Comparison of ENCODE assay signal across 24 cellular contexts in the genomic region with DNA sequence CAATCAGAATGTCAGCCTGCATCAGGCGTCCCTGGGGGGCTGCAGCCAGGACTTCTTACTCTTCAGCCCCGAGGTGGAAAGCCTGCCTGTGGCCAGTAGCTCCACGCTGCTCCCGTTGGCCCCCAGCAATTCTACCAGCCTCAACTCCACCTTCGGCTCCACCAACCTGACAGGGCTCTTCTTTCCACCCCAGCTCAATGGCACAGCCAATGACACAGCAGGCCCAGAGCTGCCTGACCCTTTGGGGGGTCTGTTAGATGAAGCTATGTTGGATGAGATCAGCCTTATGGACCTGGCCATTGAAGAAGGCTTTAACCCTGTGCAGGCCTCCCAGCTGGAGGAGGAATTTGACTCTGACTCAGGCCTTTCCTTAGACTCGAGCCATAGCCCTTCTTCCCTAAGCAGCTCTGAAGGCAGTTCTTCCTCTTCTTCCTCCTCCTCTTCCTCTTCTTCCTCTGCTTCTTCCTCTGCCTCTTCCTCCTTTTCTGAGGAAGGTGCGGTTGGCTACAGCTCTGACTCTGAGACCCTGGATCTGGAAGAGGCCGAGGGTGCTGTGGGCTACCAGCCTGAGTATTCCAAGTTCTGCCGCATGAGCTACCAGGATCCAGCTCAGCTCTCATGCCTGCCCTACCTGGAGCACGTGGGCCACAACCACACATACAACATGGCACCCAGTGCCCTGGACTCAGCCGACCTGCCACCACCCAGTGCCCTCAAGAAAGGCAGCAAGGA. TPM values are rescaled to one million over a fixed set of nuclear protein-coding genes. Genes with fewer than 3 reads are reported as not detected.
DNase-seq lines count a peak whose midpoint lies in the region; ATAC-seq, FAIRE-seq and TF ChIP-seq lines count a peak whose summit lies in the region.
"Had no signal": no experiment of that assay in that cellular context is flagged by ENCODE, and none has a peak within 500 bp of the region (broad histone marks: within the 10 kb centered on the region; RNA-seq: fewer than 3 reads in every experiment).

No MANE protein-coding gene starts in this region.

- no peak overlapping the region for H2BK20ac ChIP-seq in IMR-90 (ENCODE audit: low read depth, low read length)

- in situ Hi-C loops in IMR-90 (cut with MboI; ENCODE audit: low sequenced_read_pairs): no loop called here
- in situ Hi-C loops in K562 (cut with MboI): no loop called here

- H3K9ac ChIP-seq in IMR-90 (ENCODE audit: low read depth, low read length) (no peak overlapping the region), K562 (ENCODE audit: insufficient read depth in 1 of 2, low read depth in 2 of 2, low read length in 2 of 2) (no peak overlapping the region)

- no peak for TF ChIP-seq CTCF in activated CD8-positive, alpha-beta T cell treated with anti-CD3 and anti-CD28 coated beads for 36 hours (IDR thresholded peaks at IDR 0.05)
- TF ChIP-seq CTCF in IMR-90 (conservative IDR thresholded peaks at IDR 0.05; ENCODE audit: low read depth, low read length) (no peak), K562 (IDR thresholded peaks at IDR 0.05 in 2 of 3, conservative IDR thresholded peaks at IDR 0.05 in 1 of 3; ENCODE audit: insufficient read depth in 2 of 3, low read depth in 1 of 3, low read length in 3 of 3) (no peak), psoas muscle (IDR thresholded peaks at IDR 0.05) (no peak)

- H4K91ac ChIP-seq in IMR-90 (ENCODE audit: insufficient read depth, low read depth, low read length): no peak overlapping the region

- H3K9me1 ChIP-seq in IMR-90 (ENCODE audit: insufficient read depth, low read length): peaks cover 23% of the 10 kb centered on the region
- peaks cover 10% of the 10 kb centered on the region for H3K9me1 ChIP-seq in K562 (ENCODE audit: control insufficient read depth, insufficient read depth, low read length)

- no peak overlapping the region for H3K14ac ChIP-seq in IMR-90 (replicated peaks; ENCODE audit: low read depth, low read length)

- H3K4me1 ChIP-seq in IMR-90 (ENCODE audit: control insufficient read depth, insufficient read depth, low read length) (peaks cover 22% of the 10 kb centered on the region), K562 (replicated peaks in 1 of 2; ENCODE audit: control insufficient read depth in 2 of 2, insufficient read depth in 2 of 2, low read length in 2 of 2) (peaks cover 29 to 31% of the 10 kb centered on the region in 2 experiments), psoas muscle (peaks cover 89% of the 10 kb centered on the region)

- H4K8ac ChIP-seq in IMR-90 (ENCODE audit: low read depth in 2 of 2, low read length in 2 of 2): no peak overlapping the region

- no peak overlapping the region for H3K27ac ChIP-seq in IMR-90 (ENCODE audit: insufficient read depth, low read length)
- H3K27ac ChIP-seq in K562 (ENCODE audit: extremely low read depth, low read depth, low read length): peak overlapping the region; percentile 17; the same call in 1 of the 3 replicates
- H3K27ac ChIP-seq in psoas muscle: peak overlapping the region; percentile 77
- H3K27ac ChIP-seq: C4-2B, SJCRH30 had no signal

- H3K4me2 ChIP-seq in IMR-90 (ENCODE audit: low read depth, low read length) (no peak overlapping the region), K562 (ENCODE audit: insufficient read depth, low read length) (no peak overlapping the region)

- DNase-seq in activated CD8-positive, alpha-beta T cell treated with anti-CD3 and anti-CD28 coated beads for 36 hours: no peak
- no peak for DNase-seq in activated CD8-positive, alpha-beta T cell treated with anti-CD3 and anti-CD28 coated beads, Interleukin-2, amount 10 ng/mL, durations not matched to agents 7 days and 5 days
- no peak for DNase-seq in IMR-90
- no peak for DNase-seq in K562 (ENCODE audit: extremely low read depth in 1 of 4, low spot score in 3 of 4)
- no peak for DNase-seq in psoas muscle
- no peak for DNase-seq in ecto neural progenitor cell (ENCODE audit: low spot score)
- no peak for DNase-seq in activated gamma-delta T cell (lab: John Stamatoyannopoulos, UW)
- DNase-seq: activated T-cell treated with anti-CD3 and anti-CD28 coated beads for 4 hours; amniotic stem cell; caudate nucleus; DMS153; effector CD8-positive, alpha-beta T cell; heart left ventricle; NCI-H1417 treated with DMSO at 0.1 percent for 48 hours; NCI-H82; PC-3; SJCRH30 had no signal

- no peaks in the 10 kb centered on the region for H3K27me3 Mint-ChIP-seq in activated CD8-positive, alpha-beta T cell treated with anti-CD3 and anti-CD28 coated beads for 36 hours
- H3K27me3 Mint-ChIP-seq in activated CD8-positive, alpha-beta T cell treated with anti-CD3 and anti-CD28 coated beads, Interleukin-2, amount 10 ng/mL, durations not matched to agents 7 days and 5 days (ENCODE audit: low read depth): no peaks in the 10 kb centered on the region

- H3K27me3 ChIP-seq in IMR-90 (ENCODE audit: control insufficient read depth, insufficient read depth, low read length): no peaks in the 10 kb centered on the region
- H3K27me3 ChIP-seq in K562 (ENCODE audit: control insufficient read depth in 2 of 2, insufficient read depth in 2 of 2, low read length in 2 of 2): no peaks in the 10 kb centered on the region
- H3K27me3 ChIP-seq in psoas muscle (ENCODE audit: insufficient read depth in 3 of 3, low read length in 2 of 3): no peaks in the 10 kb centered on the region
- H3K27me3 ChIP-seq: heart left ventricle, SJCRH30, tibial nerve had no signal

- POLR2A ChIA-PET in activated CD8-positive, alpha-beta T cell treated with anti-CD3 and anti-CD28 coated beads for 36 hours (lab: Charles Lee): interaction anchor here (2.3 to 8.4 kb wide), 2 partner anchors 9 to 13 kb away, joined by 9 to 82 read pairs; a partner anchor contains a TSS
- POLR2A ChIA-PET in activated CD8-positive, alpha-beta T cell treated with anti-CD3 and anti-CD28 coated beads, Interleukin-2, amount 10 ng/mL, durations not matched to agents 7 days and 5 days (lab: Charles Lee): interaction anchor here (1.1 to 1.7 kb wide), 4 partner anchors 10 to 11 kb away, joined by 3 to 7 read pairs (median 4); a partner anchor contains a TSS
- POLR2A ChIA-PET in IMR-90 (lab: Charles Lee; ENCODE audit: unreplicated experiment): interaction anchor here (0.6 kb wide), 1 partner anchor 28 kb away, joined by 4 read pairs; no protein-coding TSS in a partner anchor
- POLR2A ChIA-PET in K562 (lab: Yijun Ruan, JAX): interaction anchor here (0.7 to 6.5 kb wide), 8 partner anchors 10 to 329 kb away, joined by 3 to 74 read pairs (median 4); a partner anchor contains a TSS

- WGBS in IMR-90 (ENCODE audit: extremely low coverage in 2 of 2, insufficient read length in 1 of 2), 2 experiments: 100% methylated on average over 4 of the region's 11 CpGs; no CpG with 5 or more reads in 1 of the 2 experiments
- 96% methylated on average over 10 of the region's 11 CpGs for WGBS in K562 (ENCODE audit: insufficient coverage, low coverage, missing lambda C conversion rate)
- WGBS in psoas muscle, 3 donors: 59 to 80% (median 61%) methylated on average over 11 of the region's 11 CpGs

- peak overlapping the region; percentile 16; the same call in 1 of the 2 replicates for H3K4ac ChIP-seq in IMR-90 (ENCODE audit: low read depth, low read length)

- CTCF ChIA-PET in activated CD8-positive, alpha-beta T cell treated with anti-CD3 and anti-CD28 coated beads for 36 hours (lab: Charles Lee): interaction anchor here (1.1 to 16.7 kb wide), 7 partner anchors 9 to 559 kb away, joined by 3 to 186 read pairs (median 4); a partner anchor contains a TSS
- CTCF ChIA-PET in activated CD8-positive, alpha-beta T cell treated with anti-CD3 and anti-CD28 coated beads, Interleukin-2, amount 10 ng/mL, durations not matched to agents 7 days and 5 days (lab: Charles Lee): interaction anchor here (0.7 to 3.1 kb wide), 7 partner anchors 10 to 39 kb away, joined by 3 to 9 read pairs (median 5); no protein-coding TSS in a partner anchor
- CTCF ChIA-PET in IMR-90 (lab: Yijun Ruan, JAX): no interaction called here
- CTCF ChIA-PET in K562 (lab: Yijun Ruan, JAX; ENCODE audit: low intra/inter-chr PET ratio): no interaction called here

- no peak overlapping the region for H2AFZ ChIP-seq in IMR-90 (replicated peaks; ENCODE audit: low read length, poor library complexity)
- H2AFZ ChIP-seq in K562 (ENCODE audit: low read depth, low read length): no peak overlapping the region

- H2AK5ac ChIP-seq in IMR-90 (ENCODE audit: low read depth, low read length): no peak overlapping the region; the same call in 1 of the 2 replicates

- no peak overlapping the region for H2BK15ac ChIP-seq in IMR-90 (ENCODE audit: low read depth, low read length)

- ATAC-seq in activated CD8-positive, alpha-beta T cell treated with anti-CD3 and anti-CD28 coated beads for 36 hours: no peak
- ATAC-seq in activated CD8-positive, alpha-beta T cell treated with anti-CD3 and anti-CD28 coated beads, Interleukin-2, amount 10 ng/mL, durations not matched to agents 7 days and 5 days: no peak
- no peak for ATAC-seq in IMR-90 (ENCODE audit: low read depth)
- ATAC-seq in K562: no peak
- no peak for ATAC-seq in psoas muscle
- ATAC-seq in GM21786 (IDR thresholded peaks at IDR 0.05; ENCODE audit: unreplicated experiment): no peak
- ATAC-seq: PC-3 had no signal

- no peak overlapping the region for H4K5ac ChIP-seq in IMR-90 (ENCODE audit: low read depth, low read length)

- no peak overlapping the region for H2BK5ac ChIP-seq in IMR-90 (ENCODE audit: low read depth, low read length, poor library complexity, severe bottlenecking)

- no peak overlapping the region for H3K18ac ChIP-seq in IMR-90 (ENCODE audit: low read depth, low read length)

- TF ChIP-seq POLR2A in IMR-90 (IDR thresholded peaks at IDR 0.05; ENCODE audit: low read depth, low read length): no peak
- no peak for TF ChIP-seq POLR2A in K562 (conservative IDR thresholded peaks at IDR 0.05)

- H3K56ac ChIP-seq in IMR-90 (ENCODE audit: extremely low read depth, insufficient read depth, low read length): no peak overlapping the region

- H2BK120ac ChIP-seq in IMR-90 (ENCODE audit: low read depth, low read length): no peak overlapping the region

- H3K27ac Mint-ChIP-seq in activated CD8-positive, alpha-beta T cell treated with anti-CD3 and anti-CD28 coated beads for 36 hours: peak overlapping the region; percentile 63
- no peak overlapping the region for H3K27ac Mint-ChIP-seq in activated CD8-positive, alpha-beta T cell treated with anti-CD3 and anti-CD28 coated beads, Interleukin-2, amount 10 ng/mL, durations not matched to agents 7 days and 5 days
- H3K27ac Mint-ChIP-seq: T-helper 2 cell treated with Interferon-gamma antibody and Interleukin-4, amounts not matched to agents 5 μg/mL and 100 μg/mL, for 36 hours had no signal

- H2AK9ac ChIP-seq in IMR-90 (replicated peaks; ENCODE audit: low read depth, low read length, poor library complexity): peak overlapping the region; percentile 30

- TF ChIP-seq EP300 in K562 (IDR thresholded peaks at IDR 0.05; ENCODE audit: low read length): no peak

- no peak for FAIRE-seq in K562 (lab: Jason Lieb, UNC)
- FAIRE-seq: A204.1, GM12892 had no signal

- dilution Hi-C loops in IMR-90 (cut with HindIII; ENCODE audit: low sequenced_read_pairs, unreplicated experiment): no loop called here

- peaks cover 34 to 86% of the 10 kb centered on the region in 2 experiments for H3K79me1 ChIP-seq in IMR-90 (ENCODE audit: low read depth in 1 of 2, low read length in 2 of 2)

- no peak for TF ChIP-seq RAD21 in IMR-90 (IDR thresholded peaks at IDR 0.05; ENCODE audit: low read length)
- no peak for TF ChIP-seq RAD21 in K562 (CRISPR knock-in tag; conservative IDR thresholded peaks at IDR 0.05 in 1 of 2, IDR thresholded peaks at IDR 0.05 in 1 of 2)

- no peaks in the 10 kb centered on the region for H3K9me3 ChIP-seq in IMR-90 (ENCODE audit: control insufficient read depth, insufficient read depth, low read length)
- H3K9me3 ChIP-seq in K562 (replicated peaks; ENCODE audit: control insufficient read depth, insufficient read depth, low read depth, low read length): no peaks in the 10 kb centered on the region
- no peaks in the 10 kb centered on the region for H3K9me3 ChIP-seq in psoas muscle
- H3K9me3 ChIP-seq: heart left ventricle, SJCRH30, tibial nerve had no signal

- H3K36me3 ChIP-seq in IMR-90 (ENCODE audit: control insufficient read depth, insufficient read depth, low read length) (peaks cover 65% of the 10 kb centered on the region), K562 (ENCODE audit: control insufficient read depth, insufficient read depth, low read length) (peaks cover 89% of the 10 kb centered on the region), psoas muscle (ENCODE audit: insufficient read depth in 1 of 2, low read depth in 1 of 2) (peaks cover 32 to 90% of the 10 kb centered on the region in 2 donors)

- peaks cover 36% of the 10 kb centered on the region for H3K4me1 Mint-ChIP-seq in activated CD8-positive, alpha-beta T cell treated with anti-CD3 and anti-CD28 coated beads for 36 hours (ENCODE audit: low read depth)
- peaks cover 24% of the 10 kb centered on the region for H3K4me1 Mint-ChIP-seq in activated CD8-positive, alpha-beta T cell treated with anti-CD3 and anti-CD28 coated beads, Interleukin-2, amount 10 ng/mL, durations not matched to agents 7 days and 5 days (ENCODE audit: low read depth)

- H3K4me3 ChIP-seq in IMR-90 (ENCODE audit: insufficient read depth, low read depth, low read length) (no peak overlapping the region), K562 (no peak overlapping the region), psoas muscle (peak overlapping the region; percentile 6)
- H3K4me3 ChIP-seq: heart left ventricle, lung, SJCRH30, tibial nerve had no signal

- H3K36me3 Mint-ChIP-seq in activated CD8-positive, alpha-beta T cell treated with anti-CD3 and anti-CD28 coated beads for 36 hours (ENCODE audit: low read depth): peaks cover 66% of the 10 kb centered on the region
- H3K36me3 Mint-ChIP-seq in activated CD8-positive, alpha-beta T cell treated with anti-CD3 and anti-CD28 coated beads, Interleukin-2, amount 10 ng/mL, durations not matched to agents 7 days and 5 days (ENCODE audit: low read depth): peaks cover 74% of the 10 kb centered on the region

- no peak overlapping the region for H3K4me3 Mint-ChIP-seq in activated CD8-positive, alpha-beta T cell treated with anti-CD3 and anti-CD28 coated beads for 36 hours
- no peak overlapping the region for H3K4me3 Mint-ChIP-seq in activated CD8-positive, alpha-beta T cell treated with anti-CD3 and anti-CD28 coated beads, Interleukin-2, amount 10 ng/mL, durations not matched to agents 7 days and 5 days
- H3K4me3 Mint-ChIP-seq: T-helper 2 cell treated with Interferon-gamma antibody and Interleukin-4, amounts not matched to agents 5 μg/mL and 100 μg/mL, for 36 hours had no signal

- H3K79me2 ChIP-seq in K562 (ENCODE audit: control insufficient read depth, insufficient read depth, low read length): peaks cover 32% of the 10 kb centered on the region

- intact Hi-C loops in activated CD8-positive, alpha-beta T cell treated with anti-CD3 and anti-CD28 coated beads for 36 hours (cut with micrococcal nuclease): no loop called here
- intact Hi-C loops in IMR-90 (cut with micrococcal nuclease): no loop called here
- intact Hi-C loops in K562 (cut with micrococcal nuclease): no loop called here
- intact Hi-C loops in psoas muscle (cut with DNase I): no loop called here

- no peaks in the 10 kb centered on the region for H3K9me3 Mint-ChIP-seq in activated CD8-positive, alpha-beta T cell treated with anti-CD3 and anti-CD28 coated beads for 36 hours
- H3K9me3 Mint-ChIP-seq in activated CD8-positive, alpha-beta T cell treated with anti-CD3 and anti-CD28 coated beads, Interleukin-2, amount 10 ng/mL, durations not matched to agents 7 days and 5 days (ENCODE audit: insufficient read depth): no peaks in the 10 kb centered on the region
- H3K9me3 Mint-ChIP-seq: T-helper 2 cell treated with Interferon-gamma antibody and Interleukin-4, amounts not matched to agents 5 μg/mL and 100 μg/mL, for 36 hours had no signal

- H3K23ac ChIP-seq in IMR-90 (ENCODE audit: low read depth, low read length): no peak overlapping the region

- H4K20me1 ChIP-seq in IMR-90 (ENCODE audit: insufficient read depth, low read length): peaks cover 26% of the 10 kb centered on the region
- H4K20me1 ChIP-seq in K562 (replicated peaks; ENCODE audit: control insufficient read depth, insufficient read depth, low read length): peaks cover 10% of the 10 kb centered on the region; the same call in 1 of the 2 replicates

- no TSS peak for BruUV-seq in IMR-90 (replicated peaks; lab: Mats Ljungman, UMichigan)
- BruUV-seq in K562 (replicated peaks; lab: Mats Ljungman, UMichigan): no TSS peak

RNA-seq across cellular contexts. Expression of a gene that starts 10.4 kb away (rescaled TPM):
- total RNA-seq in activated CD8-positive, alpha-beta T cell treated with anti-CD3 and anti-CD28 coated beads for 36 hours: 10 to 100 TPM; 88.3 to 90.3 TPM
- 10 to 100 TPM; 44.1 to 50.7 TPM for total RNA-seq in activated CD8-positive, alpha-beta T cell treated with anti-CD3 and anti-CD28 coated beads, Interleukin-2, amount 10 ng/mL, durations not matched to agents 7 days and 5 days
- total RNA-seq in IMR-90 (2012; rRNA removed) (35.6 and 42.8 TPM in 2 replicates), K562 (2014; rRNA removed) (18.6 and 22.0 TPM in 2 replicates), K562 (2014; rRNA removed; fragmentation: Illumina TruSeq; extraction: Trizol) (38.7 and 57.0 TPM in 2 replicates), K562 (2015; rRNA removed; fragmentation: Illumina TruSeq; extraction: Trizol) (39.7 and 40.5 TPM in 2 replicates), K562 (2021) (61.4 and 67.7 TPM in 2 replicates), psoas muscle (1,000 to 10,000 TPM in 3 of 4 donors, 100 to 1,000 TPM in 1; 990 to 1,423 (median 1,174) TPM)
- polyA plus RNA-seq in IMR-90 (2012; rRNA removed) (122 and 125 TPM in 2 replicates), K562 (2011; rRNA removed) (57.2 and 59.8 TPM in 2 replicates), K562 (2014; fragmentation: Illumina TruSeq; extraction: Trizol) (68.1 and 68.6 TPM in 2 replicates), K562 (2014; fragmentation: Nextera tagmentation; extraction: Ambion mirVana) (1 to 10 TPM; 2.0 to 2.8 TPM), K562 (2014; rRNA removed) (40.7 and 41.4 TPM in 2 replicates), psoas muscle (1,000 to 10,000 TPM in 1 of 3 donors, 100 to 1,000 TPM in 2; 308 to 1,601 (median 620) TPM)
- 97.7 and 130 TPM in 2 replicates for polyA plus RNA-seq in IMR-90 (2012; cell fraction: cytosol; rRNA removed)
- 91.5 and 108 TPM in 2 replicates for polyA plus RNA-seq in IMR-90 (2012; cell fraction: nucleus; rRNA removed; ENCODE audit: low replicate concordance)
- total RNA-seq in K562 (2011; cell fraction: chromatin; rRNA removed; ENCODE audit: low replicate concordance): 97.0 and 141 TPM in 2 replicates
- total RNA-seq in K562 (2011; cell fraction: nucleolus; rRNA removed): 104 and 118 TPM in 2 replicates
- total RNA-seq in K562 (2011; cell fraction: nucleoplasm; rRNA removed): 88.2 and 97.7 TPM in 2 replicates
- polyA plus RNA-seq in K562 (2011; cell fraction: cytosol; rRNA removed): 41.0 and 52.4 TPM in 2 replicates
- polyA plus RNA-seq in K562 (2011; cell fraction: nucleus; rRNA removed): 34.1 and 41.0 TPM in 2 replicates
- 109 and 147 TPM in 2 replicates for polyA plus RNA-seq in K562 (2012)
- polyA minus RNA-seq in K562 (2011; rRNA and poly(A)+ RNA removed): 79.5 and 101 TPM in 2 replicates
- polyA minus RNA-seq in K562 (2011; cell fraction: cytosol; rRNA and poly(A)+ RNA removed): 31.0 and 35.6 TPM in 2 replicates
- polyA minus RNA-seq in K562 (2011; cell fraction: nucleus; rRNA and poly(A)+ RNA removed): 12.5 and 16.4 TPM in 2 replicates

RNA-seq across cellular contexts. Expression of a gene that starts 21.0 kb away (rescaled TPM):
- total RNA-seq in activated CD8-positive, alpha-beta T cell treated with anti-CD3 and anti-CD28 coated beads for 36 hours: 1 to 10 TPM; 4.3 to 4.6 TPM
- total RNA-seq in activated CD8-positive, alpha-beta T cell treated with anti-CD3 and anti-CD28 coated beads, Interleukin-2, amount 10 ng/mL, durations not matched to agents 7 days and 5 days: 1 to 10 TPM; 5.1 to 5.5 TPM
- total RNA-seq in IMR-90 (2012; rRNA removed) (41.0 and 60.5 TPM in 2 replicates), K562 (2014; rRNA removed) (not detected in 2 replicates), K562 (2014; rRNA removed; fragmentation: Illumina TruSeq; extraction: Trizol) (not detected in 2 replicates), K562 (2015; rRNA removed; fragmentation: Illumina TruSeq; extraction: Trizol) (not detected in 2 replicates), K562 (2021) (0.49 TPM in 1 of 2 replicates, not detected in the other), psoas muscle (100 to 1,000 TPM in 1 of 4 donors, 10 to 100 TPM in 3; 56.4 to 130 (median 66.4) TPM)
- polyA plus RNA-seq in IMR-90 (2012; rRNA removed) (86.1 and 89.4 TPM in 2 replicates), K562 (2011; rRNA removed) (0.14 and 0.22 TPM in 2 replicates), K562 (2014; fragmentation: Illumina TruSeq; extraction: Trizol) (0.21 TPM in 1 of 2 replicates, not detected in the other), K562 (2014; fragmentation: Nextera tagmentation; extraction: Ambion mirVana) (not detected), K562 (2014; rRNA removed) (not detected in 2 replicates), psoas muscle (10 to 100 TPM; 16.8 to 46.0 (median 35.5) TPM)
- 49.6 and 126 TPM in 2 replicates for polyA plus RNA-seq in IMR-90 (2012; cell fraction: cytosol; rRNA removed)
- polyA plus RNA-seq in IMR-90 (2012; cell fraction: nucleus; rRNA removed; ENCODE audit: low replicate concordance): 26.4 and 100 TPM in 2 replicates
- total RNA-seq in K562 (2011; cell fraction: chromatin; rRNA removed; ENCODE audit: low replicate concordance): 0.46 TPM in 1 of 2 replicates, not detected in the other
- total RNA-seq in K562 (2011; cell fraction: nucleolus; rRNA removed): 0.66 TPM in 1 of 2 replicates, not detected in the other
- total RNA-seq in K562 (2011; cell fraction: nucleoplasm; rRNA removed): 0.73 and 0.92 TPM in 2 replicates
- polyA plus RNA-seq in K562 (2011; cell fraction: cytosol; rRNA removed): 0.13 TPM in 1 of 2 replicates, not detected in the other
- polyA plus RNA-seq in K562 (2011; cell fraction: nucleus; rRNA removed): 0.52 and 1.4 TPM in 2 replicates
- polyA plus RNA-seq in K562 (2012): 0.78 TPM in 1 of 2 replicates, not detected in the other
- polyA minus RNA-seq in K562 (2011; rRNA and poly(A)+ RNA removed): not detected in 2 replicates
- not detected in 2 replicates for polyA minus RNA-seq in K562 (2011; cell fraction: cytosol; rRNA and poly(A)+ RNA removed)
- not detected in 2 replicates for polyA minus RNA-seq in K562 (2011; cell fraction: nucleus; rRNA and poly(A)+ RNA removed)

RNA-seq across cellular contexts. Expression of a gene that starts 42.7 kb away (rescaled TPM):
- 10 to 100 TPM; 52.3 to 53.0 TPM for total RNA-seq in activated CD8-positive, alpha-beta T cell treated with anti-CD3 and anti-CD28 coated beads for 36 hours
- 10 to 100 TPM; 68.2 to 70.3 TPM for total RNA-seq in activated CD8-positive, alpha-beta T cell treated with anti-CD3 and anti-CD28 coated beads, Interleukin-2, amount 10 ng/mL, durations not matched to agents 7 days and 5 days
- total RNA-seq in IMR-90 (2012; rRNA removed): 35.0 and 52.2 TPM in 2 replicates
- polyA plus RNA-seq in IMR-90 (2012; rRNA removed): 42.9 and 54.9 TPM in 2 replicates
- polyA plus RNA-seq in IMR-90 (2012; cell fraction: cytosol; rRNA removed): 12.5 and 21.0 TPM in 2 replicates
- 3.3 and 19.8 TPM in 2 replicates for polyA plus RNA-seq in IMR-90 (2012; cell fraction: nucleus; rRNA removed; ENCODE audit: low replicate concordance)
- 5.2 and 13.9 TPM in 2 replicates for total RNA-seq in K562 (2011; cell fraction: chromatin; rRNA removed; ENCODE audit: low replicate concordance)
- 3.7 and 5.7 TPM in 2 replicates for total RNA-seq in K562 (2011; cell fraction: nucleolus; rRNA removed)
- 11.4 and 14.1 TPM in 2 replicates for total RNA-seq in K562 (2011; cell fraction: nucleoplasm; rRNA removed)
- 44.0 and 48.2 TPM in 2 replicates for total RNA-seq in K562 (2014; rRNA removed)
- total RNA-seq in K562 (2014; rRNA removed; fragmentation: Illumina TruSeq; extraction: Trizol): 64.4 and 75.3 TPM in 2 replicates
- total RNA-seq in K562 (2015; rRNA removed; fragmentation: Illumina TruSeq; extraction: Trizol): 70.4 and 76.2 TPM in 2 replicates
- 44.6 and 52.7 TPM in 2 replicates for total RNA-seq in K562 (2021)
- 31.9 and 45.0 TPM in 2 replicates for polyA plus RNA-seq in K562 (2011; rRNA removed)
- 10.1 and 18.3 TPM in 2 replicates for polyA plus RNA-seq in K562 (2011; cell fraction: cytosol; rRNA removed)
- polyA plus RNA-seq in K562 (2011; cell fraction: nucleus; rRNA removed): 7.4 and 12.0 TPM in 2 replicates
- 50.1 and 87.7 TPM in 2 replicates for polyA plus RNA-seq in K562 (2012)
- polyA plus RNA-seq in K562 (2014; fragmentation: Illumina TruSeq; extraction: Trizol): 73.0 and 95.7 TPM in 2 replicates
- 10 to 100 TPM; 10.6 to 13.5 TPM for polyA plus RNA-seq in K562 (2014; fragmentation: Nextera tagmentation; extraction: Ambion mirVana)
- 48.7 and 53.3 TPM in 2 replicates for polyA plus RNA-seq in K562 (2014; rRNA removed)
- polyA minus RNA-seq in K562 (2011; rRNA and poly(A)+ RNA removed): 27.9 and 31.5 TPM in 2 replicates
- 15.0 and 16.3 TPM in 2 replicates for polyA minus RNA-seq in K562 (2011; cell fraction: cytosol; rRNA and poly(A)+ RNA removed)
- 2.3 and 7.2 TPM in 2 replicates for polyA minus RNA-seq in K562 (2011; cell fraction: nucleus; rRNA and poly(A)+ RNA removed)
- total RNA-seq in psoas muscle: 10 to 100 TPM; 28.9 to 39.6 (median 35.5) TPM
- polyA plus RNA-seq in psoas muscle: 10 to 100 TPM; 26.6 to 69.6 (median 34.8) TPM

RNA-seq across cellular contexts. Expression of a gene that starts 49.0 kb away (rescaled TPM):
- 10 to 100 TPM; 27.2 to 29.5 TPM for total RNA-seq in activated CD8-positive, alpha-beta T cell treated with anti-CD3 and anti-CD28 coated beads for 36 hours
- total RNA-seq in activated CD8-positive, alpha-beta T cell treated with anti-CD3 and anti-CD28 coated beads, Interleukin-2, amount 10 ng/mL, durations not matched to agents 7 days and 5 days: 10 to 100 TPM; 33.3 to 34.2 TPM
- total RNA-seq in IMR-90 (2012; rRNA removed) (11.7 and 14.7 TPM in 2 replicates), K562 (2014; rRNA removed) (13.1 and 15.8 TPM in 2 replicates), K562 (2014; rRNA removed; fragmentation: Illumina TruSeq; extraction: Trizol) (16.6 and 16.8 TPM in 2 replicates), K562 (2015; rRNA removed; fragmentation: Illumina TruSeq; extraction: Trizol) (12.3 and 12.4 TPM in 2 replicates), K562 (2021) (18.0 and 18.4 TPM in 2 replicates), psoas muscle (10 to 100 TPM; 10.0 to 17.2 (median 12.3) TPM)
- polyA plus RNA-seq in IMR-90 (2012; rRNA removed) (12.5 and 16.9 TPM in 2 replicates), K562 (2011; rRNA removed) (22.1 and 23.3 TPM in 2 replicates), K562 (2014; fragmentation: Illumina TruSeq; extraction: Trizol) (14.9 and 16.5 TPM in 2 replicates), K562 (2014; fragmentation: Nextera tagmentation; extraction: Ambion mirVana) (10 to 100 TPM; 20.8 to 24.0 TPM), K562 (2014; rRNA removed) (15.4 and 19.2 TPM in 2 replicates), psoas muscle (10 to 100 TPM; 11.5 to 27.0 (median 25.7) TPM)
- 6.7 and 13.4 TPM in 2 replicates for polyA plus RNA-seq in IMR-90 (2012; cell fraction: cytosol; rRNA removed)
- 7.7 and 17.2 TPM in 2 replicates for polyA plus RNA-seq in IMR-90 (2012; cell fraction: nucleus; rRNA removed; ENCODE audit: low replicate concordance)
- 48.4 and 61.2 TPM in 2 replicates for total RNA-seq in K562 (2011; cell fraction: chromatin; rRNA removed; ENCODE audit: low replicate concordance)
- total RNA-seq in K562 (2011; cell fraction: nucleolus; rRNA removed): 27.6 and 39.2 TPM in 2 replicates
- total RNA-seq in K562 (2011; cell fraction: nucleoplasm; rRNA removed): 37.8 and 55.3 TPM in 2 replicates
- polyA plus RNA-seq in K562 (2011; cell fraction: cytosol; rRNA removed): 16.6 and 20.8 TPM in 2 replicates
- 24.5 and 25.0 TPM in 2 replicates for polyA plus RNA-seq in K562 (2011; cell fraction: nucleus; rRNA removed)
- polyA plus RNA-seq in K562 (2012): 15.0 and 16.6 TPM in 2 replicates
- 16.3 and 19.5 TPM in 2 replicates for polyA minus RNA-seq in K562 (2011; rRNA and poly(A)+ RNA removed)
- polyA minus RNA-seq in K562 (2011; cell fraction: cytosol; rRNA and poly(A)+ RNA removed): 8.2 and 9.5 TPM in 2 replicates
- polyA minus RNA-seq in K562 (2011; cell fraction: nucleus; rRNA and poly(A)+ RNA removed): 6.7 and 8.6 TPM in 2 replicates

Comparison
In these comparisons a context has a peak if more than half of its experiments do, and no peak if none do; other contexts are left out.
1. RNA of a gene that starts 10.4 kb away (total RNA-seq): 990 to 1,423 TPM in psoas muscle; 88.3 to 90.3 TPM in activated CD8-positive, alpha-beta T cell treated with anti-CD3 and anti-CD28 coated beads for 36 hours, 44.1 to 50.7 TPM in activated CD8-positive, alpha-beta T cell treated with anti-CD3 and anti-CD28 coated beads, Interleukin-2, amount 10 ng/mL, durations not matched to agents 7 days and 5 days, 35.6 to 42.8 TPM in IMR-90 and 18.6 to 141 TPM in K562; every median in the first group is over 4 times any median in the second.
2. CTCF ChIA-PET loops: an anchor here in activated CD8-positive, alpha-beta T cell treated with anti-CD3 and anti-CD28 coated beads for 36 hours (1.1 to 16.7 kb wide) and activated CD8-positive, alpha-beta T cell treated with anti-CD3 and anti-CD28 coated beads, Interleukin-2, amount 10 ng/mL, durations not matched to agents 7 days and 5 days (0.7 to 3.1 kb wide); none called in IMR-90 and K562.